Comparison of ENCODE assay signal across 25 cellular contexts in the genomic region with DNA sequence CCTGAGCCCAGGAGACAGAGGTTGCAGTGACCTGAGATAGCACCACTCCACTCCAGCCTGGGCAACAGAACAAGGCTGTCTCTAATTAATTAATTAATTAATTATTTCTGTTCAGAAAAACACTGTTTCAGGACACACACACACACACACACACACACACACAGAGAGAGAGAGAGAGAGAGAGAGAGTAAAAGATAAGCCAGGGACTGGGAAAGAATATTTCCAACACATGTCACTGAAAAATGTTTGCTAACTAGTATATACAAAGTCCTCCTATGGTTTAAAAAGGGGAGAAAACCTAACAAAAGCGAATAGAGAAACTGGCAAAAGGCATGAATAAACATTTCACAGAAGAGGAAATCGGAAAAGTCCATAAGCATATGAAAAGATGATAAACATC.
"Had no signal": no experiment of that assay in that cellular context is flagged by ENCODE, and none has a peak within 500 bp of the region (broad histone marks: within the 10 kb centered on the region; RNA-seq: fewer than 3 reads in every experiment).

No MANE protein-coding gene starts in this region.

- H3K36me3 Mint-ChIP-seq: mesothelial cell of epicardium, naive B cell had no signal

- H3K4me1 Mint-ChIP-seq: naive B cell had no signal

- H3K27me3 Mint-ChIP-seq: dendritic cell treated with granulocyte-macrophage colony-stimulating factor and Interleukin-4, amounts not matched to agents 40 ng/mL and 50 ng/mL, for 4 days; effector memory CD8-positive, alpha-beta T cell; naive B cell had no signal

- H3K27ac Mint-ChIP-seq: dendritic cell treated with granulocyte-macrophage colony-stimulating factor and Interleukin-4, amounts not matched to agents 40 ng/mL and 50 ng/mL, for 4 days; effector memory CD8-positive, alpha-beta T cell; endodermal cell; mesothelial cell of epicardium had no signal

- H3K9me3 ChIP-seq: colonic mucosa, esophagus squamous epithelium, gastrocnemius medialis, heart right ventricle, left lung, lower lobe of right lung, mucosa of descending colon had no signal

- H3K27ac ChIP-seq: epithelial cell of prostate, esophagus squamous epithelium, gastrocnemius medialis, heart right ventricle, left lung, lower lobe of right lung had no signal

- H3K4me3 ChIP-seq: colonic mucosa, esophagus squamous epithelium, gastrocnemius medialis, heart right ventricle, left lung, lower lobe of right lung, mucosa of descending colon had no signal

- H3K4me3 Mint-ChIP-seq: dendritic cell treated with granulocyte-macrophage colony-stimulating factor and Interleukin-4, amounts not matched to agents 40 ng/mL and 50 ng/mL, for 4 days; effector memory CD8-positive, alpha-beta T cell; endodermal cell; mesothelial cell of epicardium; naive B cell had no signal

- DNase-seq: colonic mucosa; cortex of kidney; effector CD8-positive, alpha-beta T cell; effector memory CD8-positive, alpha-beta T cell; endodermal cell; erythroblast; esophagus squamous epithelium; foreskin fibroblast; foreskin melanocyte; gastrocnemius medialis; glutamatergic neuron; head of caudate nucleus; heart right ventricle; hippocampal formation; left cardiac atrium; left lung; left ventricle myocardium superior; lower lobe of right lung; mesenchymal stem cell; mucosa of descending colon; naive B cell had no signal

- H3K36me3 ChIP-seq: colonic mucosa, esophagus squamous epithelium, gastrocnemius medialis, heart right ventricle, left lung, lower lobe of right lung had no signal

- H3K9me3 Mint-ChIP-seq: dendritic cell treated with granulocyte-macrophage colony-stimulating factor and Interleukin-4, amounts not matched to agents 40 ng/mL and 50 ng/mL, for 4 days; effector memory CD8-positive, alpha-beta T cell; endodermal cell; mesothelial cell of epicardium; naive B cell had no signal

- H3K4me1 ChIP-seq: colonic mucosa, esophagus squamous epithelium, gastrocnemius medialis, left lung, lower lobe of right lung had no signal

- ATAC-seq: effector memory CD8-positive, alpha-beta T cell; esophagus mucosa; gastrocnemius medialis; heart right ventricle; left cardiac atrium; left lung; left ventricle myocardium superior; lower lobe of right lung had no signal
